In genomic region chr13:32105653-32106313, GRCh38 we compare ENCODE assay signal across 22 cellular contexts.
"Had no signal": no experiment of that assay in that cellular context is flagged by ENCODE, and none has a peak within 500 bp of the region (broad histone marks: within the 10 kb centered on the region; RNA-seq: fewer than 3 reads in every experiment).

No MANE protein-coding gene starts in this region.

- H3K4me2 ChIP-seq: neural progenitor cell had no signal

- DNase-seq: activated CD4-positive, alpha-beta T cell treated with anti-CD3 and anti-CD28 coated beads, Interleukin-2, amount 50 U/mL, for 1 hour; activated CD4-positive, CD25-positive, alpha-beta regulatory T cell treated with anti-CD3 and anti-CD28 coated beads, Interleukin-2, amount 50 U/mL, for 72 hours; activated CD8-positive, alpha-beta T cell treated with anti-CD3 and anti-CD28 coated beads for 36 hours; activated naive CD8-positive, alpha-beta T cell treated with anti-CD3 and anti-CD28 coated beads, Interleukin-2, amount 50 U/mL, for 24 hours; activated T-cell treated with anti-CD3 and anti-CD28 coated beads, Interleukin-2, amount 50 U/mL, for 4 hours; effector memory CD4-positive, alpha-beta T cell; heart left ventricle; hypothalamus; left lung; mesendoderm; natural killer cell; occipital lobe; right cardiac atrium; stimulated activated CD4-positive, alpha-beta T cell treated with anti-CD3 and anti-CD28 coated beads, Interleukin-2, amount 100 ng/mL, for 48 hours; stimulated activated naive CD4-positive, alpha-beta T cell treated with Interleukin-2 at 50 U/mL for 16 hours; T-helper 9 cell; WERI-Rb-1 had no signal

- FAIRE-seq: bronchial epithelial cell, endothelial cell of umbilical vein had no signal

- H3K27me3 ChIP-seq: heart left ventricle, left lung, neural progenitor cell, tibial nerve had no signal

- H3K9me3 ChIP-seq: left lung, tibial nerve had no signal

- H3K9ac ChIP-seq: neural progenitor cell had no signal

- ATAC-seq: activated CD8-positive, alpha-beta T cell treated with anti-CD3 and anti-CD28 coated beads for 36 hours; activated naive CD8-positive, alpha-beta T cell treated with anti-CD3 and anti-CD28 coated beads, Interleukin-2, amount 50 U/mL, for 24 hours; activated T-cell treated with anti-CD3 and anti-CD28 coated beads, Interleukin-2, amount 50 U/mL, for 4 hours; heart left ventricle; left lung; natural killer cell; right cardiac atrium had no signal

- H3K27ac ChIP-seq: heart left ventricle, left lung, neural progenitor cell, tibial nerve, WERI-Rb-1 had no signal

- H3K4me3 ChIP-seq: heart left ventricle, left lung, lung, neural progenitor cell, tibial nerve had no signal

- H3K4me1 ChIP-seq: neural progenitor cell, tibial nerve had no signal

- H2AFZ ChIP-seq: neural progenitor cell had no signal
